In genomic region chr9:22331533-22331932, GRCh38 we compare ENCODE assay signal across 27 cellular contexts.
"Had no signal": no experiment of that assay in that cellular context is flagged by ENCODE, and none has a peak within 500 bp of the region (broad histone marks: within the 10 kb centered on the region; RNA-seq: fewer than 3 reads in every experiment).

No MANE protein-coding gene starts in this region.

- H3K4me1 Mint-ChIP-seq: endodermal cell, mesothelial cell of epicardium had no signal

- H3K4me3 Mint-ChIP-seq: dendritic cell treated with granulocyte-macrophage colony-stimulating factor and Interleukin-4, amounts not matched to agents 40 ng/mL and 50 ng/mL, for 4 days; effector memory CD8-positive, alpha-beta T cell; endodermal cell; mesothelial cell of epicardium had no signal

- H3K9me3 Mint-ChIP-seq: dendritic cell treated with granulocyte-macrophage colony-stimulating factor and Interleukin-4, amounts not matched to agents 40 ng/mL and 50 ng/mL, for 4 days; effector memory CD8-positive, alpha-beta T cell; mesothelial cell of epicardium had no signal

- H3K27ac ChIP-seq: colonic mucosa, epithelial cell of prostate, esophagus squamous epithelium, gastrocnemius medialis, heart right ventricle, left ventricle myocardium inferior, lower lobe of right lung had no signal

- DNase-seq: colonic mucosa; cortex of kidney; effector CD8-positive, alpha-beta T cell; effector memory CD8-positive, alpha-beta T cell; endodermal cell; erythroblast; esophagus squamous epithelium; foreskin fibroblast; foreskin melanocyte; gastrocnemius medialis; glutamatergic neuron; head of caudate nucleus; heart right ventricle; hippocampal formation; left colon; left ventricle myocardium inferior; lower lobe of right lung; mesenchymal stem cell; mucosa of descending colon had no signal

- H3K27me3 ChIP-seq: colonic mucosa, esophagus squamous epithelium, gastrocnemius medialis, heart right ventricle had no signal

- H3K36me3 ChIP-seq: colonic mucosa, esophagus squamous epithelium, gastrocnemius medialis, heart right ventricle, left ventricle myocardium inferior, lower lobe of right lung had no signal

- H3K9me3 ChIP-seq: colonic mucosa, esophagus squamous epithelium, gastrocnemius medialis, lower lobe of right lung, mucosa of descending colon had no signal

- ATAC-seq: effector memory CD8-positive, alpha-beta T cell; esophagus mucosa; gastrocnemius medialis; heart right ventricle; left colon; left lobe of liver; lower lobe of right lung; mucosa of descending colon had no signal

- FAIRE-seq: endometrium, islet of Langerhans, keratinocyte had no signal

- H3K4me1 ChIP-seq: colonic mucosa, esophagus squamous epithelium, gastrocnemius medialis, heart right ventricle, left ventricle myocardium inferior, lower lobe of right lung had no signal

- H3K36me3 Mint-ChIP-seq: mesothelial cell of epicardium had no signal

- H3K27me3 Mint-ChIP-seq: dendritic cell treated with granulocyte-macrophage colony-stimulating factor and Interleukin-4, amounts not matched to agents 40 ng/mL and 50 ng/mL, for 4 days; effector memory CD8-positive, alpha-beta T cell had no signal

- H3K4me3 ChIP-seq: colonic mucosa, esophagus squamous epithelium, gastrocnemius medialis, heart right ventricle, left ventricle myocardium inferior, lower lobe of right lung, mucosa of descending colon had no signal
